ENCODE assay signal across 8 cellular contexts in genomic region chr20:57710841-57711240, GRCh38. TPM values are rescaled to one million over a fixed set of nuclear protein-coding genes. Genes with fewer than 3 reads are reported as not detected.
DNase-seq lines count a peak whose midpoint lies in the region; ATAC-seq and TF ChIP-seq lines count a peak whose summit lies in the region.

No MANE protein-coding gene starts in this region.

- H3K4me3 Mint-ChIP-seq in brain = peak overlapping the region; percentile 88 to 92 (median 90)

- H3K4me1 Mint-ChIP-seq in brain = peaks cover 67% of the 10 kb centered on the region

- peaks cover 0 to 10% (median 2%) of the 10 kb centered on the region in 5 experiments for H3K9me3 Mint-ChIP-seq in brain

- H3K9ac ChIP-seq in mucosa of rectum (ENCODE audit: low read depth in 1 of 2, low read length in 2 of 2) = peak overlapping the region; percentile 90 to 94

- DNase-seq in cardiac muscle cell (ENCODE audit: low read depth in 1 of 2, low spot score in 1 of 2) = no peak
- DNase-seq in Right ventricle myocardium inferior (ENCODE audit: missing footprints) = no peak
- no peak for DNase-seq in sciatic nerve (ENCODE audit: low spot score)
- DNase-seq in foreskin melanocyte = no peak

- H3K4me1 ChIP-seq in cardiac muscle cell (ENCODE audit: low read depth) (peaks cover 11% of the 10 kb centered on the region), mucosa of rectum (ENCODE audit: control insufficient read depth in 2 of 2, insufficient read depth in 2 of 2, low read length in 2 of 2) (peaks cover 11 to 24% of the 10 kb centered on the region in 2 donors), urinary bladder (ENCODE audit: insufficient read depth) (no peaks in the 10 kb centered on the region)

- intact Hi-C loops in Right ventricle myocardium inferior (cut with DNase I) (loop anchor here (2.0 to 10.0 kb wide), 2 partner anchors 38 to 374 kb away; no protein-coding TSS in a partner anchor), sciatic nerve (cut with DNase I) (no loop called here)

- peak overlapping the region; percentile 84 to 97 (median 87) for H3K27ac Mint-ChIP-seq in brain

- ATAC-seq in Right ventricle myocardium inferior (no peak), sciatic nerve (no peak), HG02981 (IDR thresholded peaks at IDR 0.05; ENCODE audit: unreplicated experiment) (no peak)

- H3K36me3 Mint-ChIP-seq in brain = no peaks in the 10 kb centered on the region

- no peaks in the 10 kb centered on the region for H3K36me3 ChIP-seq in cardiac muscle cell
- no peaks in the 10 kb centered on the region for H3K36me3 ChIP-seq in mucosa of rectum (ENCODE audit: control insufficient read depth in 2 of 2, insufficient read depth in 2 of 2, low read length in 2 of 2)
- H3K36me3 ChIP-seq in urinary bladder (ENCODE audit: insufficient read depth) = no peaks in the 10 kb centered on the region

- 40% methylated on average over 6 of the region's 6 CpGs for WGBS in urinary bladder

- no peak for TF ChIP-seq CTCF in cardiac muscle cell (IDR thresholded peaks at IDR 0.05; ENCODE audit: low read depth, low read length)
- no peak for TF ChIP-seq CTCF in brain (conservative IDR thresholded peaks at IDR 0.05)

- no peaks in the 10 kb centered on the region for H3K9me3 ChIP-seq in cardiac muscle cell (ENCODE audit: low read depth)
- no peaks in the 10 kb centered on the region for H3K9me3 ChIP-seq in mucosa of rectum (ENCODE audit: control insufficient read depth in 2 of 2, low read length in 2 of 2)

- peak overlapping the region; percentile 67 for H3K4me3 ChIP-seq in cardiac muscle cell
- H3K4me3 ChIP-seq in mucosa of rectum (ENCODE audit: low read length in 2 of 2) = peak overlapping the region; percentile 76 to 89
- peak overlapping the region; percentile 75 for H3K4me3 ChIP-seq in urinary bladder (ENCODE audit: low read depth, low read length)

- H3K27ac ChIP-seq in cardiac muscle cell (no peak overlapping the region), mucosa of rectum (ENCODE audit: low read depth in 2 of 2, low read length in 2 of 2) (peak overlapping the region in 1 of 2 donors; percentile 89), urinary bladder (ENCODE audit: low read depth) (no peak overlapping the region)

- H3K27me3 Mint-ChIP-seq in brain = peaks cover 11% of the 10 kb centered on the region

- peaks cover 8% of the 10 kb centered on the region for H3K27me3 ChIP-seq in cardiac muscle cell
- no peaks in the 10 kb centered on the region for H3K27me3 ChIP-seq in mucosa of rectum (ENCODE audit: control insufficient read depth in 2 of 2, insufficient read depth in 2 of 2, low read length in 2 of 2)

RNA-seq across cellular contexts. Expression of gene PMEPA1, which starts 1.0 kb away (rescaled TPM):
- 2.4 and 8.8 TPM in 2 replicates for total RNA-seq in cardiac muscle cell
- polyA plus RNA-seq in cardiac muscle cell = 10.5 and 10.9 TPM in 2 replicates
- 23.9 TPM for total RNA-seq in Right ventricle myocardium inferior
- 43.8 TPM for polyA plus RNA-seq in brain (ENCODE audit: insufficient read depth, low read depth, low replicate concordance)
- 20.6 TPM for total RNA-seq in urinary bladder
- polyA plus RNA-seq in urinary bladder = 20.4 TPM
- total RNA-seq in sciatic nerve = 26.3 TPM
